Comparison of ENCODE assay signal across 30 cellular contexts in genomic region chr10:89182894-89183293, GRCh38. TPM values are rescaled to one million over a fixed set of nuclear protein-coding genes. Genes with fewer than 3 reads are reported as not detected.
"Had no signal": no experiment of that assay in that cellular context is flagged by ENCODE, and none has a peak within 500 bp of the region (broad histone marks: within the 10 kb centered on the region; RNA-seq: fewer than 3 reads in every experiment).

No MANE protein-coding gene starts in this region.

- H3K9ac ChIP-seq: SK-N-SH had no signal

- H3K4me2 ChIP-seq: SK-N-SH had no signal

- H3K9me2 ChIP-seq: SK-N-SH had no signal

- H3K9me3 Mint-ChIP-seq: activated naive CD4-positive, alpha-beta T cell treated with anti-CD3 and anti-CD28 coated beads, Interleukin-2, amount 50 U/mL, for 72 hours; activated T-cell treated with anti-CD3 and anti-CD28 coated beads, Interleukin-2, amount 50 U/mL, for 24 hours had no signal

- H3K36me3 ChIP-seq: brain microvascular endothelial cell, cardiac muscle cell, MG63, SJCRH30 had no signal

- H3K4me1 Mint-ChIP-seq: activated CD4-positive, alpha-beta T cell treated with anti-CD3 and anti-CD28 coated beads, Interleukin-2, amount 10 ng/mL, durations not matched to agents 24 days and 14 days; activated CD8-positive, alpha-beta memory T cell treated with anti-CD3 and anti-CD28 coated beads, Interleukin-2, amount 10 ng/mL, durations not matched to agents 7 days and 5 days had no signal

- H3K36me3 Mint-ChIP-seq: activated CD8-positive, alpha-beta memory T cell treated with anti-CD3 and anti-CD28 coated beads, Interleukin-2, amount 10 ng/mL, durations not matched to agents 7 days and 5 days; activated naive CD4-positive, alpha-beta T cell treated with anti-CD3 and anti-CD28 coated beads, Interleukin-2, amount 50 U/mL, for 72 hours had no signal

- H3K9me3 ChIP-seq: MG63, SJCRH30, SK-N-SH had no signal

- H3K27me3 ChIP-seq: brain microvascular endothelial cell, cardiac muscle cell, MG63, SJCRH30 had no signal

- H3K27ac Mint-ChIP-seq: activated CD4-positive, alpha-beta T cell treated with anti-CD3 and anti-CD28 coated beads, Interleukin-2, amount 10 ng/mL, durations not matched to agents 24 days and 14 days; activated CD8-positive, alpha-beta memory T cell treated with anti-CD3 and anti-CD28 coated beads, Interleukin-2, amount 10 ng/mL, durations not matched to agents 7 days and 5 days; activated naive CD4-positive, alpha-beta T cell treated with anti-CD3 and anti-CD28 coated beads, Interleukin-2, amount 50 U/mL, for 72 hours; activated T-cell treated with anti-CD3 and anti-CD28 coated beads, Interleukin-2, amount 50 U/mL, for 24 hours; activated T-helper 1 cell treated with anti-CD3 and anti-CD28 coated beads, Interleukin-12 subunit alpha, Interleukin-12 subunit beta, Interleukin-2, Interleukin-4 antibody, amounts not matched to agents 30 ng/mL and 10 ng/mL and 1 ng/mL, durations not matched to agents 14 hours and 24 hours and 36 hours had no signal

- H3K4me1 ChIP-seq: SJCRH30 had no signal

- H3K4me3 ChIP-seq: cardiac muscle cell, MG63, SJCRH30 had no signal

- H3K27ac ChIP-seq: brain microvascular endothelial cell, cardiac muscle cell, SJCRH30, VCaP had no signal

- DNase-seq: activated CD4-positive, alpha-beta T cell treated with anti-CD3 and anti-CD28 coated beads, Interleukin-2, amount 10 ng/mL, durations not matched to agents 24 days and 14 days; activated CD8-positive, alpha-beta memory T cell treated with anti-CD3 and anti-CD28 coated beads, Interleukin-2, amount 10 ng/mL, durations not matched to agents 7 days and 5 days; activated effector memory CD4-positive, alpha-beta T cell treated with anti-CD3 and anti-CD28 coated beads, Interleukin-2, amount 50 U/mL, for 16 hours; activated naive CD4-positive, alpha-beta T cell treated with Interleukin-2 at 50 U/mL for 16 hours; activated T-cell treated with anti-CD3 and anti-CD28 coated beads, Interleukin-2, amount 50 U/mL, for 24 hours; brain microvascular endothelial cell; MG63; MV-4-11; NCI-H1092 treated with DMSO at 0.1 percent for 48 hours; NCI-H1417 treated with DMSO at 0.1 percent for 48 hours; NCI-H1694; NCI-H2029; NCI-H2107; NCI-H2171 treated with DMSO at 0.1 percent for 48 hours; NCI-H526; NCI-H774; NK-92 treated with Interleukin-12 subunit alpha and Interleukin-12 subunit beta, amount 100 ng/mL, for 24 hours; OCI-M1; RPMI8226; SJCRH30; SK-N-SH; T-helper 1 cell had no signal

- ATAC-seq: activated CD8-positive, alpha-beta memory T cell treated with anti-CD3 and anti-CD28 coated beads, Interleukin-2, amount 10 ng/mL, durations not matched to agents 7 days and 5 days; activated naive CD4-positive, alpha-beta T cell treated with anti-CD3 and anti-CD28 coated beads, Interleukin-2, amount 50 U/mL, for 72 hours; Panc1; Right ventricle myocardium inferior had no signal

- H3K4me3 Mint-ChIP-seq: activated CD4-positive, alpha-beta T cell treated with anti-CD3 and anti-CD28 coated beads, Interleukin-2, amount 10 ng/mL, durations not matched to agents 24 days and 14 days; activated CD8-positive, alpha-beta memory T cell treated with anti-CD3 and anti-CD28 coated beads, Interleukin-2, amount 10 ng/mL, durations not matched to agents 7 days and 5 days; activated T-cell treated with anti-CD3 and anti-CD28 coated beads, Interleukin-2, amount 50 U/mL, for 24 hours; activated T-helper 1 cell treated with anti-CD3 and anti-CD28 coated beads, Interleukin-12 subunit alpha, Interleukin-12 subunit beta, Interleukin-2, Interleukin-4 antibody, amounts not matched to agents 30 ng/mL and 10 ng/mL and 1 ng/mL, durations not matched to agents 14 hours and 24 hours and 36 hours had no signal

RNA-seq across cellular contexts. Expression of gene CH25H, which starts 24.2 kb away (rescaled TPM):
- total RNA-seq: activated CD4-positive, alpha-beta T cell treated with anti-CD3 and anti-CD28 coated beads, Interleukin-2, amount 10 ng/mL, durations not matched to agents 24 days and 14 days; activated CD8-positive, alpha-beta memory T cell treated with anti-CD3 and anti-CD28 coated beads, Interleukin-2, amount 10 ng/mL, durations not matched to agents 7 days and 5 days; activated T-helper 1 cell treated with anti-CD3 and anti-CD28 coated beads, Interleukin-12 subunit alpha, Interleukin-12 subunit beta, Interleukin-2, Interleukin-4 antibody, amounts not matched to agents 30 ng/mL and 10 ng/mL and 1 ng/mL, durations not matched to agents 14 hours and 24 hours and 36 hours; cardiac muscle cell; NCI-H460; T-helper 2 cell treated with Interferon-gamma antibody and Interleukin-4, amounts not matched to agents 100 ng/mL and 5 ng/mL, for 36 hours had no signal
- polyA plus RNA-seq: cardiac muscle cell, SK-N-SH had no signal
